1 cellular context compared by ENCODE assay signal in the genomic region with DNA sequence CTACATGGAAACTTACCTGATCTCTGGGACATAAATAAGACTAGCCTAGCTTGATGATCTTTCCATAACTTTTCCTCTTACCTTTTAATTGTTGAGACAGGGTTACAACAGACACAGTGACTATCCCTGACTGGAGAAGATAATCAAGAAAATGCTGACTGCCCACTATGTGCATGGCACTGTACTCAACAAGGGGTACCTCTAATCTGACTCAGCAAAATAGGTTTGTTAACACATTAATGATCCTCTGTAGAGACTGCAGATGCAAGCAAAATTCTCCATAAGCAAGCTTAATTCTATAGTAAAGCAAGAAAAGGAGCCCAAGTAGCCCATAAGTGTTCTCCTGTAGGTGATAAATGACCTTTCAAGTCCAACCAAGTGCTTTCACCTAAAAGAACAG.
TF ChIP-seq lines count a peak whose summit lies in the region.

No MANE protein-coding gene starts in this region.

TF ChIP-seq in HepG2, 621 proteins besides CTCF, POLR2A, EP300 and RAD21 (continued from another document):
- TF ChIP-seq, protein P1, sequence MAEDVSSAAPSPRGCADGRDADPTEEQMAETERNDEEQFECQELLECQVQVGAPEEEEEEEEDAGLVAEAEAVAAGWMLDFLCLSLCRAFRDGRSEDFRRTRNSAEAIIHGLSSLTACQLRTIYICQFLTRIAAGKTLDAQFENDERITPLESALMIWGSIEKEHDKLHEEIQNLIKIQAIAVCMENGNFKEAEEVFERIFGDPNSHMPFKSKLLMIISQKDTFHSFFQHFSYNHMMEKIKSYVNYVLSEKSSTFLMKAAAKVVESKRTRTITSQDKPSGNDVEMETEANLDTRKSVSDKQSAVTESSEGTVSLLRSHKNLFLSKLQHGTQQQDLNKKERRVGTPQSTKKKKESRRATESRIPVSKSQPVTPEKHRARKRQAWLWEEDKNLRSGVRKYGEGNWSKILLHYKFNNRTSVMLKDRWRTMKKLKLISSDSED (CRISPR knock-in tag; IDR thresholded peaks at IDR 0.05): no peak
- no peak for TF ChIP-seq ISL2 (CRISPR knock-in tag; IDR thresholded peaks at IDR 0.05)
TF ChIP-seq in HepG2: peak in this region for 2.
